In genomic region chr2:19380532-19380931, GRCh38 we compare ENCODE assay signal across 30 cellular contexts. TPM values are rescaled to one million over a fixed set of nuclear protein-coding genes. Genes with fewer than 3 reads are reported as not detected.
"Had no signal": no experiment of that assay in that cellular context is flagged by ENCODE, and none has a peak within 500 bp of the region (broad histone marks: within the 10 kb centered on the region; RNA-seq: fewer than 3 reads in every experiment).

No MANE protein-coding gene starts in this region.

- H3K4me2 ChIP-seq: hepatocyte, neural progenitor cell had no signal

- DNase-seq: dermis blood vessel endothelial cell; effector memory CD4-positive, alpha-beta T cell; foreskin keratinocyte; heart left ventricle; kidney; left cardiac atrium; left lung; mesenchymal stem cell; mucosa of descending colon; naive B cell; sigmoid colon; stimulated activated CD4-positive, alpha-beta T cell treated with anti-CD3 and anti-CD28 coated beads, Interleukin-2, amount 100 ng/mL, for 24 hours; stimulated activated CD4-positive, alpha-beta T cell treated with anti-CD3 and anti-CD28 coated beads, Interleukin-4, amount 100 ng/mL, for 24 hours; stimulated activated naive CD4-positive, alpha-beta T cell treated with Interleukin-2 at 50 U/mL for 16 hours; stomach; thyroid gland had no signal

- H3K4me3 ChIP-seq: coronary artery, esophagus muscularis mucosa, gastroesophageal sphincter, heart left ventricle, hepatocyte, left lung, mucosa of descending colon, neural progenitor cell, right atrium auricular region, sigmoid colon, stomach, thyroid gland had no signal

- H3K4me1 Mint-ChIP-seq: mesothelial cell of epicardium; naive B cell; nephron; neural progenitor cell; stimulated activated effector memory CD8-positive, alpha-beta T cell treated with anti-CD3 and anti-CD28 coated beads, Interleukin-12 subunit alpha, Interleukin-12 subunit beta, amount 100 ng/mL, for 72 hours had no signal

- H3K36me3 ChIP-seq: esophagus muscularis mucosa, gastroesophageal sphincter, heart left ventricle, left lung, neural progenitor cell, right atrium auricular region, sigmoid colon, stomach, thyroid gland had no signal

- H3K36me3 Mint-ChIP-seq: mesothelial cell of epicardium; naive B cell; neural progenitor cell; stimulated activated effector memory CD8-positive, alpha-beta T cell treated with anti-CD3 and anti-CD28 coated beads, Interleukin-12 subunit alpha, Interleukin-12 subunit beta, amount 100 ng/mL, for 72 hours; type B pancreatic cell had no signal

- H3K27ac Mint-ChIP-seq: mesothelial cell of epicardium; naive B cell; nephron; neural progenitor cell; progenitor cell of endocrine pancreas; stimulated activated effector memory CD8-positive, alpha-beta T cell treated with anti-CD3 and anti-CD28 coated beads, Interleukin-12 subunit alpha, Interleukin-12 subunit beta, amount 100 ng/mL, for 72 hours; type B pancreatic cell had no signal

- H3K27me3 Mint-ChIP-seq: progenitor cell of endocrine pancreas had no signal

- H3K9me3 Mint-ChIP-seq: stimulated activated effector memory CD8-positive, alpha-beta T cell treated with anti-CD3 and anti-CD28 coated beads, Interleukin-12 subunit alpha, Interleukin-12 subunit beta, amount 100 ng/mL, for 72 hours had no signal

- ATAC-seq: foreskin keratinocyte; gastroesophageal sphincter; heart left ventricle; left cardiac atrium; left lung; mucosa of descending colon; stimulated activated effector memory CD8-positive, alpha-beta T cell treated with anti-CD3 and anti-CD28 coated beads, Interleukin-12 subunit alpha, Interleukin-12 subunit beta, amount 100 ng/mL, for 72 hours had no signal

- H3K4me1 ChIP-seq: foreskin keratinocyte, heart left ventricle, left lung, neural progenitor cell, parathyroid adenoma, right atrium auricular region, stomach, thyroid gland had no signal

- H2AFZ ChIP-seq: hepatocyte, neural progenitor cell, parathyroid adenoma had no signal

- H3K4me3 Mint-ChIP-seq: mesothelial cell of epicardium; naive B cell; nephron; neural progenitor cell; stimulated activated effector memory CD8-positive, alpha-beta T cell treated with anti-CD3 and anti-CD28 coated beads, Interleukin-12 subunit alpha, Interleukin-12 subunit beta, amount 100 ng/mL, for 72 hours; type B pancreatic cell had no signal

- H3K27ac ChIP-seq: coronary artery, esophagus muscularis mucosa, foreskin keratinocyte, gastroesophageal sphincter, heart left ventricle, hepatocyte, left lung, neural progenitor cell, parathyroid adenoma, right atrium auricular region, sigmoid colon, stomach, thyroid gland had no signal

- H3K79me2 ChIP-seq: hepatocyte, parathyroid adenoma had no signal

- H3K9me3 ChIP-seq: esophagus muscularis mucosa, gastroesophageal sphincter, left lung, mucosa of descending colon, right atrium auricular region, sigmoid colon, stomach, thyroid gland had no signal

- H3K27me3 ChIP-seq: esophagus muscularis mucosa, foreskin keratinocyte, gastroesophageal sphincter, hepatocyte, left lung, neural progenitor cell, right atrium auricular region, sigmoid colon, stomach, thyroid gland had no signal

RNA-seq across cellular contexts. Expression of gene OSR1, which starts 22.1 kb away (rescaled TPM):
- total RNA-seq: endothelial cell of umbilical vein, epithelial cell of proximal tubule had no signal
- polyA plus RNA-seq: endothelial cell of umbilical vein had no signal
